ENCODE assay signal across 11 cellular contexts in the genomic region with DNA sequence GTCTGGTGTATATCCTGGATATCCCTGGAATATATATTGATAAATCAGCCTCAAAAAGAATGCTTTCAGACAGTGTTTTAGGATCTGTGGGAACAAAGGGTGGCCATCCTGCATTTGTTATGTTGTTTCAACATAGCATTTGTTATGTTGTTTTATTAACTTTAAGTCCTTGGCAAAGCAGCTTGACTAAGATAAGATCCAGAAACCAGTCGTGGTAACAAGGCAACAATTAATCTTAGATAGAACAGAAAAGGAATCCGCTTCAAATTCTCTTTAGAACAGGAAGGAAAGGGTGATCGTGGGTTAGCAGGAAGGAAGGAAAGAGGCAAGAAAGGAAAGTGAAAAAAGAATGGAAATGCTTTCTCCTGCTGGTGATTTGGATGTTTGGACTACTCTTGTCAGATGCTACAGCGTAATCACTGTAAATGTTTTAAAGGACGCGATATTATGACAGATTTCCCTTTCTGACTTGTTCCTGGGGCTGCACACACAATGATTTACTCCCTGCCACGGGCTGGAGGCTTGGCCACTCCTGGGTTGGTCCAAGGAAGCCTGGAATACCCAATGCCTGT.
DNase-seq lines count a peak whose midpoint lies in the region; ATAC-seq and TF ChIP-seq lines count a peak whose summit lies in the region.
"Had no signal": no experiment of that assay in that cellular context is flagged by ENCODE, and none has a peak within 500 bp of the region (broad histone marks: within the 10 kb centered on the region; RNA-seq: fewer than 3 reads in every experiment).

No MANE protein-coding gene starts in this region.

- peak overlapping the region in 7 of 11 experiments; percentile 29 to 53 (median 45); a peak in 9 of 22 replicates for H3K9ac ChIP-seq in BLaER1 treated with 17β-estradiol and CSF1 and Interleukin-3, amounts not matched to agents 10 nM and 100 nM
- H3K9ac ChIP-seq in Karpas-422 (ENCODE audit: low read length) = no peak overlapping the region

- H4K20me1 ChIP-seq in BLaER1 treated with 17β-estradiol and CSF1 and Interleukin-3, amounts not matched to agents 10 nM and 100 nM = no peaks in the 10 kb centered on the region
- no peaks in the 10 kb centered on the region for H4K20me1 ChIP-seq in Karpas-422 (ENCODE audit: insufficient read depth, low read depth, low read length)

- no peaks in the 10 kb centered on the region for H3K36me3 Mint-ChIP-seq in activated naive CD8-positive, alpha-beta T cell treated with anti-CD3 and anti-CD28 coated beads, Interleukin-2, amount 50 U/mL, for 24 hours (ENCODE audit: low read depth)
- H3K36me3 Mint-ChIP-seq in naive thymus-derived CD8-positive, alpha-beta T cell = no peaks in the 10 kb centered on the region

- H3K4me3 Mint-ChIP-seq in activated naive CD8-positive, alpha-beta T cell treated with anti-CD3 and anti-CD28 coated beads, Interleukin-2, amount 50 U/mL, for 24 hours = no peak overlapping the region
- H3K4me3 Mint-ChIP-seq in naive thymus-derived CD8-positive, alpha-beta T cell = peak overlapping the region in 6 of 10 donors; percentile 52 to 79 (median 68)

- no peaks in the 10 kb centered on the region for H3K9me3 ChIP-seq in BLaER1 treated with 17β-estradiol and CSF1 and Interleukin-3, amounts not matched to agents 10 nM and 100 nM (replicated peaks in 1 of 11)
- H3K9me3 ChIP-seq in Karpas-422 (ENCODE audit: low read length) = no peaks in the 10 kb centered on the region
- H3K9me3 ChIP-seq: gastroesophageal sphincter had no signal

- H3K4me3 ChIP-seq in BLaER1 treated with 17β-estradiol and CSF1 and Interleukin-3, amounts not matched to agents 10 nM and 100 nM = no peak overlapping the region
- no peak overlapping the region for H3K4me3 ChIP-seq in Karpas-422 (ENCODE audit: low read length)
- H3K4me3 ChIP-seq: gastroesophageal sphincter had no signal

- H3K27me3 Mint-ChIP-seq in activated naive CD8-positive, alpha-beta T cell treated with anti-CD3 and anti-CD28 coated beads, Interleukin-2, amount 50 U/mL, for 24 hours = no peaks in the 10 kb centered on the region
- peaks cover 0 to 11% (median 3%) of the 10 kb centered on the region in 5 donors for H3K27me3 Mint-ChIP-seq in naive thymus-derived CD8-positive, alpha-beta T cell

- peaks cover 0 to 3% (median 0%) of the 10 kb centered on the region in 11 experiments; a peak in 1 of 22 replicates for H3K27me3 ChIP-seq in BLaER1 treated with 17β-estradiol and CSF1 and Interleukin-3, amounts not matched to agents 10 nM and 100 nM
- H3K27me3 ChIP-seq in Karpas-422 (ENCODE audit: low read length) = no peaks in the 10 kb centered on the region
- H3K27me3 ChIP-seq: gastroesophageal sphincter had no signal

- no peak for DNase-seq in activated naive CD8-positive, alpha-beta T cell treated with anti-CD3 and anti-CD28 coated beads, Interleukin-2, amount 50 U/mL, for 24 hours
- DNase-seq in naive thymus-derived CD8-positive, alpha-beta T cell = no peak
- no peak for DNase-seq in Karpas-422
- no peak for DNase-seq in RWPE1 (ENCODE audit: low spot score)
- DNase-seq: effector CD8-positive, alpha-beta T cell; kidney glomerular epithelial cell had no signal

- no peak for TF ChIP-seq CTCF in RWPE1 (conservative IDR thresholded peaks at IDR 0.05; ENCODE audit: low read depth)

- H2AFZ ChIP-seq in Karpas-422 (ENCODE audit: low read length) = no peak overlapping the region

- H3K36me3 ChIP-seq in BLaER1 treated with 17β-estradiol and CSF1 and Interleukin-3, amounts not matched to agents 10 nM and 100 nM = no peaks in the 10 kb centered on the region
- no peaks in the 10 kb centered on the region for H3K36me3 ChIP-seq in Karpas-422 (ENCODE audit: insufficient read depth, low read length)
- H3K36me3 ChIP-seq: gastroesophageal sphincter had no signal

- POLR2A ChIA-PET in naive thymus-derived CD8-positive, alpha-beta T cell (lab: Charles Lee) = no interaction called here
- POLR2A ChIA-PET in RWPE1 (lab: Yijun Ruan, JAX; ENCODE audit: low non-redundant PET) = no interaction called here

- H3K79me2 ChIP-seq in Karpas-422 (ENCODE audit: low read length) = no peaks in the 10 kb centered on the region

- no peaks in the 10 kb centered on the region for H3K9me2 ChIP-seq in Karpas-422 (replicated peaks; ENCODE audit: insufficient read depth, low read length)

- no peaks in the 10 kb centered on the region for H3K9me3 Mint-ChIP-seq in activated naive CD8-positive, alpha-beta T cell treated with anti-CD3 and anti-CD28 coated beads, Interleukin-2, amount 50 U/mL, for 24 hours
- H3K9me3 Mint-ChIP-seq in naive thymus-derived CD8-positive, alpha-beta T cell = no peaks in the 10 kb centered on the region

- H3K4me2 ChIP-seq in BLaER1 treated with 17β-estradiol and CSF1 and Interleukin-3, amounts not matched to agents 10 nM and 100 nM = peak overlapping the region; percentile 74 to 91 (median 83)
- H3K4me2 ChIP-seq in Karpas-422 (ENCODE audit: low read depth, low read length, poor library complexity, severe bottlenecking) = no peak overlapping the region

- peak; percentile 14 for ATAC-seq in HG03159 (IDR thresholded peaks at IDR 0.05; ENCODE audit: unreplicated experiment)
- no peak for ATAC-seq in activated naive CD8-positive, alpha-beta T cell treated with anti-CD3 and anti-CD28 coated beads, Interleukin-2, amount 50 U/mL, for 24 hours
- no peak for ATAC-seq in naive thymus-derived CD8-positive, alpha-beta T cell
- ATAC-seq in GM18517 (IDR thresholded peaks at IDR 0.05; ENCODE audit: unreplicated experiment) = no peak
- no peak for ATAC-seq in HG02981 (IDR thresholded peaks at IDR 0.05; ENCODE audit: unreplicated experiment)
- ATAC-seq: gastroesophageal sphincter had no signal

- H3K27ac ChIP-seq in BLaER1 treated with 17β-estradiol and CSF1 and Interleukin-3, amounts not matched to agents 10 nM and 100 nM = peak overlapping the region in 10 of 11 experiments; percentile 40 to 65 (median 58); a peak in 19 of 22 replicates
- H3K27ac ChIP-seq in Karpas-422 (ENCODE audit: low read length) = no peak overlapping the region
- no peak overlapping the region for H3K27ac ChIP-seq in RWPE1
- H3K27ac ChIP-seq: gastroesophageal sphincter had no signal

- peaks cover 27% of the 10 kb centered on the region for H3K4me1 Mint-ChIP-seq in activated naive CD8-positive, alpha-beta T cell treated with anti-CD3 and anti-CD28 coated beads, Interleukin-2, amount 50 U/mL, for 24 hours
- H3K4me1 Mint-ChIP-seq in naive thymus-derived CD8-positive, alpha-beta T cell = peaks cover 19 to 30% (median 27%) of the 10 kb centered on the region in 4 donors

- peaks cover 24 to 29% (median 27%) of the 10 kb centered on the region in 10 experiments for H3K4me1 ChIP-seq in BLaER1 treated with 17β-estradiol and CSF1 and Interleukin-3, amounts not matched to agents 10 nM and 100 nM
- H3K4me1 ChIP-seq in Karpas-422 (ENCODE audit: low read length) = no peaks in the 10 kb centered on the region
- H3K4me1 ChIP-seq: gastroesophageal sphincter had no signal

- H3K27ac Mint-ChIP-seq in activated naive CD8-positive, alpha-beta T cell treated with anti-CD3 and anti-CD28 coated beads, Interleukin-2, amount 50 U/mL, for 24 hours = peak overlapping the region; percentile 65
- peak overlapping the region in 3 of 10 donors; percentile 1 to 61 (median 56) for H3K27ac Mint-ChIP-seq in naive thymus-derived CD8-positive, alpha-beta T cell

- CTCF ChIA-PET in RWPE1 (lab: Yijun Ruan, JAX) = no interaction called here

Comparison
In these comparisons a context has a peak if more than half of its experiments do, and no peak if none do; other contexts are left out.
1. H3K27ac ChIP-seq: peak in BLaER1 treated with 17β-estradiol and CSF1 and Interleukin-3, amounts not matched to agents 10 nM and 100 nM (10 of 11); none in Karpas-422 (single experiment) and RWPE1 (single experiment).